1 cellular context compared by ENCODE assay signal in genomic region chr7:44306608-44307007, GRCh38.
TF ChIP-seq lines count a peak whose summit lies in the region.

No MANE protein-coding gene starts in this region.

TF ChIP-seq in SK-N-SH, 30 proteins besides CTCF, POLR2A, EP300 and RAD21 (continued from another document):
- TF ChIP-seq, protein P1, sequence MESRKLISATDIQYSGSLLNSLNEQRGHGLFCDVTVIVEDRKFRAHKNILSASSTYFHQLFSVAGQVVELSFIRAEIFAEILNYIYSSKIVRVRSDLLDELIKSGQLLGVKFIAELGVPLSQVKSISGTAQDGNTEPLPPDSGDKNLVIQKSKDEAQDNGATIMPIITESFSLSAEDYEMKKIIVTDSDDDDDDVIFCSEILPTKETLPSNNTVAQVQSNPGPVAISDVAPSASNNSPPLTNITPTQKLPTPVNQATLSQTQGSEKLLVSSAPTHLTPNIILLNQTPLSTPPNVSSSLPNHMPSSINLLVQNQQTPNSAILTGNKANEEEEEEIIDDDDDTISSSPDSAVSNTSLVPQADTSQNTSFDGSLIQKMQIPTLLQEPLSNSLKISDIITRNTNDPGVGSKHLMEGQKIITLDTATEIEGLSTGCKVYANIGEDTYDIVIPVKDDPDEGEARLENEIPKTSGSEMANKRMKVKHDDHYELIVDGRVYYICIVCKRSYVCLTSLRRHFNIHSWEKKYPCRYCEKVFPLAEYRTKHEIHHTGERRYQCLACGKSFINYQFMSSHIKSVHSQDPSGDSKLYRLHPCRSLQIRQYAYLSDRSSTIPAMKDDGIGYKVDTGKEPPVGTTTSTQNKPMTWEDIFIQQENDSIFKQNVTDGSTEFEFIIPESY (IDR thresholded peaks at IDR 0.05; ENCODE audit: borderline replicate concordance, low read depth) = no peak
- no peak for TF ChIP-seq TEAD4 (IDR thresholded peaks at IDR 0.05; ENCODE audit: borderline replicate concordance, insufficient read depth)
- TF ChIP-seq POLR2AphosphoS5 (IDR thresholded peaks at IDR 0.05; ENCODE audit: low read depth, low read length) = no peak
- no peak for TF ChIP-seq JUND (IDR thresholded peaks at IDR 0.05)
- no peak for TF ChIP-seq TCF12 (IDR thresholded peaks at IDR 0.05)
- no peak for TF ChIP-seq FOXM1 (IDR thresholded peaks at IDR 0.05; ENCODE audit: low read depth)
- no peak for TF ChIP-seq RCOR1 (IDR thresholded peaks at IDR 0.05; ENCODE audit: low read length)
- no peak for TF ChIP-seq GATA2 (CRISPR knock-in tag; IDR thresholded peaks at IDR 0.05)
- TF ChIP-seq RFX5 (IDR thresholded peaks at IDR 0.05; ENCODE audit: low read length) = no peak
- no peak for TF ChIP-seq RXRA (IDR thresholded peaks at IDR 0.05; ENCODE audit: borderline replicate concordance, low read depth)
- no peak for TF ChIP-seq TAF1 (IDR thresholded peaks at IDR 0.05; ENCODE audit: borderline replicate concordance, low read depth, low read length)
- TF ChIP-seq SIN3A (IDR thresholded peaks at IDR 0.05; ENCODE audit: borderline replicate concordance, low read depth, low read length) = no peak
- TF ChIP-seq, protein P2, sequence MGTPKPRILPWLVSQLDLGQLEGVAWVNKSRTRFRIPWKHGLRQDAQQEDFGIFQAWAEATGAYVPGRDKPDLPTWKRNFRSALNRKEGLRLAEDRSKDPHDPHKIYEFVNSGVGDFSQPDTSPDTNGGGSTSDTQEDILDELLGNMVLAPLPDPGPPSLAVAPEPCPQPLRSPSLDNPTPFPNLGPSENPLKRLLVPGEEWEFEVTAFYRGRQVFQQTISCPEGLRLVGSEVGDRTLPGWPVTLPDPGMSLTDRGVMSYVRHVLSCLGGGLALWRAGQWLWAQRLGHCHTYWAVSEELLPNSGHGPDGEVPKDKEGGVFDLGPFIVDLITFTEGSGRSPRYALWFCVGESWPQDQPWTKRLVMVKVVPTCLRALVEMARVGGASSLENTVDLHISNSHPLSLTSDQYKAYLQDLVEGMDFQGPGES (IDR thresholded peaks at IDR 0.05; ENCODE audit: low read depth, low read length) = no peak
- TF ChIP-seq SMC3 (IDR thresholded peaks at IDR 0.05; ENCODE audit: low read depth, low read length) = no peak
